Comparison of ENCODE assay signal across 18 cellular contexts in genomic region chr18:58290059-58290747, GRCh38.
DNase-seq lines count a peak whose midpoint lies in the region; ATAC-seq, FAIRE-seq and TF ChIP-seq lines count a peak whose summit lies in the region.
"Had no signal": no experiment of that assay in that cellular context is flagged by ENCODE, and none has a peak within 500 bp of the region (broad histone marks: within the 10 kb centered on the region; RNA-seq: fewer than 3 reads in every experiment).

No MANE protein-coding gene starts in this region.

- H4K20me1 ChIP-seq in SK-N-SH (ENCODE audit: insufficient read depth) = no peaks in the 10 kb centered on the region
- H4K20me1 ChIP-seq in astrocyte (ENCODE audit: insufficient read depth, low read length) = peaks cover 64% of the 10 kb centered on the region

- no peaks in the 10 kb centered on the region for H3K9me3 ChIP-seq in SK-N-SH
- no peaks in the 10 kb centered on the region for H3K9me3 ChIP-seq in astrocyte (ENCODE audit: insufficient read depth, low read depth, low read length)

- H3K4me3 ChIP-seq in SK-N-SH (ENCODE audit: low read depth in 2 of 2, low read length in 1 of 2) (no peak overlapping the region), astrocyte (ENCODE audit: insufficient read depth, low read depth, low read length) (no peak overlapping the region)
- H3K4me3 ChIP-seq: cardiac muscle cell had no signal

- H3K4me3 Mint-ChIP-seq in astrocyte (ENCODE audit: unreplicated experiment) (no peak overlapping the region), type B pancreatic cell (no peak overlapping the region)
- H3K4me3 Mint-ChIP-seq: naive thymus-derived CD4-positive, alpha-beta T cell had no signal

- H3K27me3 ChIP-seq in SK-N-SH (ENCODE audit: insufficient read depth) (no peaks in the 10 kb centered on the region), astrocyte (ENCODE audit: insufficient read depth, low read length) (no peaks in the 10 kb centered on the region)
- H3K27me3 ChIP-seq: cardiac muscle cell had no signal

- POLR2A ChIA-PET in SK-N-SH (lab: Yijun Ruan, JAX) = interaction anchor here (1.1 kb wide), 1 partner anchor 17 kb away, joined by 3 read pairs; no protein-coding TSS in a partner anchor

- TF ChIP-seq EP300 in SK-N-SH (IDR thresholded peaks at IDR 0.05; ENCODE audit: borderline replicate concordance in 1 of 2, low read depth in 1 of 2, low read length in 1 of 2) = no peak

- FAIRE-seq in astrocyte (lab: Jason Lieb, UNC) = peak; percentile 39
- FAIRE-seq: A204.1, H1 had no signal

- no peaks in the 10 kb centered on the region for H3K27me3 Mint-ChIP-seq in astrocyte (ENCODE audit: low read depth, unreplicated experiment)
- no peaks in the 10 kb centered on the region for H3K27me3 Mint-ChIP-seq in type B pancreatic cell
- H3K27me3 Mint-ChIP-seq: progenitor cell of endocrine pancreas had no signal

- no peak overlapping the region for H3K27ac ChIP-seq in SK-N-SH (ENCODE audit: low read depth in 2 of 2, low read length in 1 of 2)
- H3K27ac ChIP-seq in astrocyte (ENCODE audit: low read depth, low read length) = peak overlapping the region; percentile 77

- no peak for TF ChIP-seq RAD21 in SK-N-SH (IDR thresholded peaks at IDR 0.05; ENCODE audit: low read length)

- H3K4me2 ChIP-seq in SK-N-SH = no peak overlapping the region
- peak overlapping the region; percentile 57 for H3K4me2 ChIP-seq in astrocyte (ENCODE audit: low read length)

- H3K79me2 ChIP-seq in SK-N-SH (ENCODE audit: insufficient read depth) = no peaks in the 10 kb centered on the region
- H3K79me2 ChIP-seq in astrocyte (ENCODE audit: insufficient read depth, low read length) = peaks cover 62% of the 10 kb centered on the region

- 75% methylated on average over 6 of the region's 6 CpGs for WGBS in SK-N-SH (ENCODE audit: low lambda C conversion rate)

- no peak for TF ChIP-seq CTCF in SK-N-SH (IDR thresholded peaks at IDR 0.05)
- no peak for TF ChIP-seq CTCF in astrocyte (IDR thresholded peaks at IDR 0.05; ENCODE audit: insufficient read depth, low read depth, low read length)
- no peak for TF ChIP-seq CTCF in type B pancreatic cell (conservative IDR thresholded peaks at IDR 0.05)

- no peaks in the 10 kb centered on the region for H3F3A ChIP-seq in SK-N-SH (replicated peaks; ENCODE audit: insufficient read depth)

- H3K36me3 ChIP-seq in SK-N-SH (replicated peaks in 1 of 2; ENCODE audit: control insufficient read depth in 1 of 2, insufficient read depth in 2 of 2, low read length in 1 of 2) (no peaks in the 10 kb centered on the region), astrocyte (ENCODE audit: insufficient read depth, low read length) (no peaks in the 10 kb centered on the region)
- H3K36me3 ChIP-seq: cardiac muscle cell had no signal

- no peaks in the 10 kb centered on the region for H3K9me3 Mint-ChIP-seq in astrocyte (ENCODE audit: unreplicated experiment)
- no peaks in the 10 kb centered on the region for H3K9me3 Mint-ChIP-seq in type B pancreatic cell

- H3K4me1 ChIP-seq in SK-N-SH (ENCODE audit: control insufficient read depth in 1 of 2, insufficient read depth in 2 of 2, low read depth in 1 of 2, low read length in 1 of 2) (peaks cover 0 to 16% of the 10 kb centered on the region in 2 experiments; a peak in 1 of 4 replicates), astrocyte (ENCODE audit: insufficient read depth, low read length) (peaks cover 37% of the 10 kb centered on the region)

- H3K27ac Mint-ChIP-seq in astrocyte (ENCODE audit: unreplicated experiment) (no peak overlapping the region), type B pancreatic cell (peak overlapping the region; percentile 38)
- H3K27ac Mint-ChIP-seq: naive thymus-derived CD4-positive, alpha-beta T cell; progenitor cell of endocrine pancreas had no signal

- H2AFZ ChIP-seq in SK-N-SH (ENCODE audit: low read depth) (no peak overlapping the region), astrocyte (ENCODE audit: low read depth, low read length) (no peak overlapping the region)

- ATAC-seq in SK-N-SH treated with all-trans-retinoic acid at 6 μM for 48 hours (no peak; the same call in 2 of the 3 replicates), left ventricle myocardium superior (peak; percentile 35), GM21619 (IDR thresholded peaks at IDR 0.05; ENCODE audit: unreplicated experiment) (no peak)
- ATAC-seq in activated CD4-positive, CD25-positive, alpha-beta regulatory T cell treated with anti-CD3 and anti-CD28 coated beads, Interleukin-2, amount 50 U/mL, for 24 hours = no peak
- ATAC-seq: left lobe of liver; naive thymus-derived CD4-positive, alpha-beta T cell had no signal

- no peak overlapping the region for H3K9ac ChIP-seq in SK-N-SH
- H3K9ac ChIP-seq in astrocyte (ENCODE audit: low read length) = peak overlapping the region; percentile 40

- H3K9me2 ChIP-seq in SK-N-SH = no peaks in the 10 kb centered on the region

- intact Hi-C loops in left ventricle myocardium superior (cut with micrococcal nuclease) = no loop called here

- DNase-seq in SK-N-SH = no peak
- peak; percentile 73 for DNase-seq in astrocyte (ENCODE audit: low read depth)
- no peak for DNase-seq in left ventricle myocardium superior
- no peak for DNase-seq in type B pancreatic cell (ENCODE audit: extremely low spot score, unreplicated experiment)
- DNase-seq in medulla oblongata (ENCODE audit: extremely low spot score) = no peak
- DNase-seq: activated naive CD4-positive, alpha-beta T cell; COR-L47; naive thymus-derived CD4-positive, alpha-beta T cell; NCI-H2081 treated with DMSO at 0.1 percent for 48 hours; NCI-H774 had no signal

- CTCF ChIA-PET in SK-N-SH (lab: Yijun Ruan, JAX) = interaction anchor here (0.6 kb wide), 1 partner anchor 67 kb away, joined by 3 read pairs; no protein-coding TSS in a partner anchor

- H3K4me1 Mint-ChIP-seq in astrocyte (ENCODE audit: low read depth, unreplicated experiment) (peaks cover 50% of the 10 kb centered on the region), type B pancreatic cell (ENCODE audit: unreplicated experiment) (peaks cover 31% of the 10 kb centered on the region)

- no peaks in the 10 kb centered on the region for H3K36me3 Mint-ChIP-seq in astrocyte (ENCODE audit: low read depth, unreplicated experiment)
- peaks cover 4% of the 10 kb centered on the region for H3K36me3 Mint-ChIP-seq in type B pancreatic cell
- H3K36me3 Mint-ChIP-seq: naive thymus-derived CD4-positive, alpha-beta T cell had no signal

TF ChIP-seq in SK-N-SH, 30 proteins besides CTCF, POLR2A, EP300 and RAD21:
- 0 out of 2 replicates have a peak, but pooled peaks have one; percentile 7 for TF ChIP-seq JUND (IDR thresholded peaks at IDR 0.05)
- TF ChIP-seq TEAD4 (IDR thresholded peaks at IDR 0.05; ENCODE audit: borderline replicate concordance, insufficient read depth) = no peak
- TF ChIP-seq FOSL2 (IDR thresholded peaks at IDR 0.05; ENCODE audit: borderline replicate concordance, low read depth) = peak; percentile 3; the same call in 1 of the 2 replicates

TF ChIP-seq in SK-N-SH treated with all-trans-retinoic acid at 6 μM for 48 hours, 23 proteins besides CTCF, POLR2A, EP300 and RAD21:
- no peak for TF ChIP-seq SNAI2 (CRISPR knock-in tag; IDR thresholded peaks at IDR 0.05)
- TF ChIP-seq CREB5 (CRISPR knock-in tag; IDR thresholded peaks at IDR 0.05; ENCODE audit: low read depth) = no peak
- no peak for TF ChIP-seq ZFP3 (CRISPR knock-in tag; IDR thresholded peaks at IDR 0.05)
- TF ChIP-seq TCF4 (CRISPR knock-in tag; IDR thresholded peaks at IDR 0.05; ENCODE audit: borderline replicate concordance) = no peak
